Comparison of ENCODE assay signal across 1 cellular context in genomic region chr14:60346706-60347105, GRCh38.
TF ChIP-seq lines count a peak whose summit lies in the region.

No MANE protein-coding gene starts in this region.

TF ChIP-seq in HepG2, 621 proteins besides CTCF, POLR2A, EP300 and RAD21:
- TF ChIP-seq JUN (CRISPR knock-in tag; IDR thresholded peaks at IDR 0.05) (no peak), ZNF841 (CRISPR knock-in tag; IDR thresholded peaks at IDR 0.05; ENCODE audit: borderline replicate concordance) (no peak), ZNF674 (CRISPR knock-in tag; IDR thresholded peaks at IDR 0.05; ENCODE audit: low read depth) (no peak), ZNF619 (CRISPR knock-in tag; IDR thresholded peaks at IDR 0.05) (no peak), ONECUT2 (CRISPR knock-in tag; IDR thresholded peaks at IDR 0.05) (no peak), NBN (conservative IDR thresholded peaks at IDR 0.05) (no peak), TRIM24 (CRISPR knock-in tag; IDR thresholded peaks at IDR 0.05) (no peak), MIER3 (CRISPR knock-in tag; IDR thresholded peaks at IDR 0.05; ENCODE audit: borderline replicate concordance) (no peak), CENPT (CRISPR knock-in tag; IDR thresholded peaks at IDR 0.05; ENCODE audit: low read depth) (no peak), ZNF337 (CRISPR knock-in tag; IDR thresholded peaks at IDR 0.05; ENCODE audit: borderline replicate concordance, low read depth) (no peak), HNRNPUL1 (IDR thresholded peaks at IDR 0.05; ENCODE audit: low read depth, low read length) (no peak), ZNF589 (CRISPR knock-in tag; conservative IDR thresholded peaks at IDR 0.05) (no peak), AGO2 (optimal IDR thresholded peaks at IDR 0.05; ENCODE audit: low read depth, low read length) (no peak), NFYB (CRISPR knock-in tag; IDR thresholded peaks at IDR 0.05) (no peak), POLR2G (IDR thresholded peaks at IDR 0.05; ENCODE audit: low read depth, low read length) (no peak), ZNF318 (CRISPR knock-in tag; IDR thresholded peaks at IDR 0.05) (no peak), ZNF343 (CRISPR knock-in tag; IDR thresholded peaks at IDR 0.05) (no peak), SP140L (CRISPR knock-in tag; IDR thresholded peaks at IDR 0.05; ENCODE audit: borderline replicate concordance) (no peak)
- TF ChIP-seq, protein P1, sequence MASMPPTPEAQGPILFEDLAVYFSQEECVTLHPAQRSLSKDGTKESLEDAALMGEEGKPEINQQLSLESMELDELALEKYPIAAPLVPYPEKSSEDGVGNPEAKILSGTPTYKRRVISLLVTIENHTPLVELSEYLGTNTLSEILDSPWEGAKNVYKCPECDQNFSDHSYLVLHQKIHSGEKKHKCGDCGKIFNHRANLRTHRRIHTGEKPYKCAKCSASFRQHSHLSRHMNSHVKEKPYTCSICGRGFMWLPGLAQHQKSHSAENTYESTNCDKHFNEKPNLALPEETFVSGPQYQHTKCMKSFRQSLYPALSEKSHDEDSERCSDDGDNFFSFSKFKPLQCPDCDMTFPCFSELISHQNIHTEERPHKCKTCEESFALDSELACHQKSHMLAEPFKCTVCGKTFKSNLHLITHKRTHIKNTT (CRISPR knock-in tag; IDR thresholded peaks at IDR 0.05): no peak
TF ChIP-seq in HepG2: peak in this region for 0.
